8 cellular contexts compared by ENCODE assay signal in genomic region chr19:11597202-11598102, GRCh38. TPM values are rescaled to one million over a fixed set of nuclear protein-coding genes. Genes with fewer than 3 reads are reported as not detected.
DNase-seq lines count a peak whose midpoint lies in the region; FAIRE-seq and TF ChIP-seq lines count a peak whose summit lies in the region.

ZNF627 (plus strand) TSS chr19:11597483; CDS start chr19:11597628, 145 bp downstream.

- FAIRE-seq in H54 (lab: Jason Lieb, UNC) = peak; percentile 96

- H3K4me2 ChIP-seq in Loucy (ENCODE audit: low read depth, low read length, poor library complexity, severe bottlenecking) = peak within 1 kb of the TSS; percentile 95
- H3K4me2 ChIP-seq in neural cell (ENCODE audit: low read length) = peak within 1 kb of the TSS; percentile 79

- H3K9ac ChIP-seq in ES-I3 (ENCODE audit: low read depth, low read length) (peak within 1 kb of the TSS; percentile 95), Loucy (ENCODE audit: low read depth, low read length, poor library complexity, severe bottlenecking) (peak within 1 kb of the TSS; percentile 91), neural cell (ENCODE audit: low read length) (peak within 1 kb of the TSS; percentile 100)

- H3K27ac ChIP-seq in neural cell (ENCODE audit: low read length) (peak within 1 kb of the TSS; percentile 99), stomach (peak within 1 kb of the TSS; percentile 85 to 92 (median 89))

- TF ChIP-seq RAD21 in neural cell (conservative IDR thresholded peaks at IDR 0.05) = peak; percentile 23

- peak; percentile 71 for TF ChIP-seq EP300 in neural cell (conservative IDR thresholded peaks at IDR 0.05; ENCODE audit: poor library complexity, severe bottlenecking)
- no peak for TF ChIP-seq EP300 in stomach (IDR thresholded peaks at IDR 0.05)

- peak; percentile 92 for TF ChIP-seq POLR2A in H54 (IDR thresholded peaks at IDR 0.05; ENCODE audit: low read depth, low read length)
- peak; percentile 96 for TF ChIP-seq POLR2A in Raji (IDR thresholded peaks at IDR 0.05; ENCODE audit: insufficient read depth, low read depth, low read length)
- peak in 2 of 4 donors; percentile 63 to 91 for TF ChIP-seq POLR2A in stomach (IDR thresholded peaks at IDR 0.05)

- H3K27me3 ChIP-seq in Loucy (ENCODE audit: insufficient read depth, low read length, poor library complexity, severe bottlenecking) = no peaks in the 10 kb centered on the region
- no peaks in the 10 kb centered on the region for H3K27me3 ChIP-seq in neural cell (ENCODE audit: insufficient read depth, low read depth, low read length)
- H3K27me3 ChIP-seq in stomach = no peaks in the 10 kb centered on the region

- H3K79me2 ChIP-seq in Loucy (ENCODE audit: insufficient read depth, low read length) (peaks cover 50% of the 10 kb centered on the region), neural cell (replicated peaks; ENCODE audit: insufficient read depth, low read length) (peaks cover 46% of the 10 kb centered on the region)

- H3F3A ChIP-seq in Loucy (ENCODE audit: low read depth) (no peaks in the 10 kb centered on the region), neural cell (ENCODE audit: insufficient read depth, low read length, poor library complexity, severe bottlenecking) (no peaks in the 10 kb centered on the region)

- WGBS in stomach, 5 donors = 0 to 1% (median 0%) methylated on average over 35 to 67 of the region's 67 CpGs

- peak within 1 kb of the TSS; percentile 90 for H3K4me3 ChIP-seq in Loucy (ENCODE audit: low read length, poor library complexity, severe bottlenecking)
- H3K4me3 ChIP-seq in fibroblast of villous mesenchyme (ENCODE audit: low read depth, low read length) = peak within 1 kb of the TSS; percentile 95
- peak within 1 kb of the TSS; percentile 94 for H3K4me3 ChIP-seq in neural cell (ENCODE audit: low read length)
- peak within 1 kb of the TSS; percentile 78 to 93 (median 91) for H3K4me3 ChIP-seq in stomach

- no peak; the same call in 1 of the 2 replicates for TF ChIP-seq CTCF in Loucy (conservative IDR thresholded peaks at IDR 0.05; ENCODE audit: low read length)
- TF ChIP-seq CTCF in fibroblast of villous mesenchyme (IDR thresholded peaks at IDR 0.05; ENCODE audit: insufficient read depth, low read depth, low read length) = peak; percentile 13
- TF ChIP-seq CTCF in neural cell (IDR thresholded peaks at IDR 0.05; ENCODE audit: poor library complexity, severe bottlenecking) = peak; percentile 39
- TF ChIP-seq CTCF in stomach (IDR thresholded peaks at IDR 0.05) = peak in 4 of 7 experiments; percentile 17 to 53 (median 28)

- intact Hi-C loops in stomach (cut with DNase I; ENCODE audit: low total_unique reads) = no loop called here

- H2AFZ ChIP-seq in Loucy (ENCODE audit: low read length) (peak within 1 kb of the TSS; percentile 85), neural cell (ENCODE audit: low read depth, low read length) (peak within 1 kb of the TSS; percentile 76)

- no peaks in the 10 kb centered on the region for H3K9me3 ChIP-seq in ES-I3 (ENCODE audit: control insufficient read depth, insufficient read depth, low read length)
- H3K9me3 ChIP-seq in Loucy (ENCODE audit: insufficient read depth, low read depth, low read length) = no peaks in the 10 kb centered on the region
- H3K9me3 ChIP-seq in neural cell (ENCODE audit: low read length) = no peaks in the 10 kb centered on the region
- no peaks in the 10 kb centered on the region for H3K9me3 ChIP-seq in stomach

- H3K4me1 ChIP-seq in ES-I3 (ENCODE audit: insufficient read depth, low read length) (no peaks in the 10 kb centered on the region), Loucy (ENCODE audit: insufficient read depth, low read length, poor library complexity, severe bottlenecking) (peaks cover 39% of the 10 kb centered on the region), stomach (peaks cover 12 to 37% (median 19%) of the 10 kb centered on the region in 4 donors)

- DNase-seq in H54 (ENCODE audit: insufficient read length, low spot score) (peak; percentile 96), activated gamma-delta T cell (lab: John Stamatoyannopoulos, UW) (peak; percentile 80), fibroblast of villous mesenchyme (ENCODE audit: low read depth) (peak; percentile 99), stomach (peak; percentile 100)

- H4K20me1 ChIP-seq in Loucy (ENCODE audit: insufficient read depth, low read length, poor library complexity, severe bottlenecking) (peaks cover 44% of the 10 kb centered on the region), neural cell (ENCODE audit: insufficient read depth) (no peaks in the 10 kb centered on the region)

- H3K36me3 ChIP-seq in ES-I3 (ENCODE audit: insufficient read depth, low read length) (peaks cover 9% of the 10 kb centered on the region; the same call in 1 of the 2 replicates), Loucy (ENCODE audit: insufficient read depth, low read length) (no peaks in the 10 kb centered on the region), neural cell (ENCODE audit: insufficient read depth, low read length) (peaks cover 9% of the 10 kb centered on the region), stomach (no peaks in the 10 kb centered on the region)

- H3K9me2 ChIP-seq in Loucy (replicated peaks; ENCODE audit: low read depth, low read length) (no peaks in the 10 kb centered on the region), neural cell (ENCODE audit: insufficient read depth, low read length) (no peaks in the 10 kb centered on the region)

TF ChIP-seq in neural cell, 6 proteins besides CTCF, POLR2A, EP300 and RAD21:
- TF ChIP-seq EZH2 (IDR thresholded peaks at IDR 0.05; ENCODE audit: borderline replicate concordance, insufficient read depth, low read length, poor library complexity, severe bottlenecking) (no peak), MXI1 (conservative IDR thresholded peaks at IDR 0.05; ENCODE audit: poor library complexity, severe bottlenecking) (peak; percentile 70), TAF1 (IDR thresholded peaks at IDR 0.05; ENCODE audit: low read depth) (peak; percentile 80), POLR2AphosphoS5 (IDR thresholded peaks at IDR 0.05) (peak; percentile 99), SMC3 (conservative IDR thresholded peaks at IDR 0.05; ENCODE audit: poor library complexity) (peak; percentile 55)
- TF ChIP-seq, protein P1, sequence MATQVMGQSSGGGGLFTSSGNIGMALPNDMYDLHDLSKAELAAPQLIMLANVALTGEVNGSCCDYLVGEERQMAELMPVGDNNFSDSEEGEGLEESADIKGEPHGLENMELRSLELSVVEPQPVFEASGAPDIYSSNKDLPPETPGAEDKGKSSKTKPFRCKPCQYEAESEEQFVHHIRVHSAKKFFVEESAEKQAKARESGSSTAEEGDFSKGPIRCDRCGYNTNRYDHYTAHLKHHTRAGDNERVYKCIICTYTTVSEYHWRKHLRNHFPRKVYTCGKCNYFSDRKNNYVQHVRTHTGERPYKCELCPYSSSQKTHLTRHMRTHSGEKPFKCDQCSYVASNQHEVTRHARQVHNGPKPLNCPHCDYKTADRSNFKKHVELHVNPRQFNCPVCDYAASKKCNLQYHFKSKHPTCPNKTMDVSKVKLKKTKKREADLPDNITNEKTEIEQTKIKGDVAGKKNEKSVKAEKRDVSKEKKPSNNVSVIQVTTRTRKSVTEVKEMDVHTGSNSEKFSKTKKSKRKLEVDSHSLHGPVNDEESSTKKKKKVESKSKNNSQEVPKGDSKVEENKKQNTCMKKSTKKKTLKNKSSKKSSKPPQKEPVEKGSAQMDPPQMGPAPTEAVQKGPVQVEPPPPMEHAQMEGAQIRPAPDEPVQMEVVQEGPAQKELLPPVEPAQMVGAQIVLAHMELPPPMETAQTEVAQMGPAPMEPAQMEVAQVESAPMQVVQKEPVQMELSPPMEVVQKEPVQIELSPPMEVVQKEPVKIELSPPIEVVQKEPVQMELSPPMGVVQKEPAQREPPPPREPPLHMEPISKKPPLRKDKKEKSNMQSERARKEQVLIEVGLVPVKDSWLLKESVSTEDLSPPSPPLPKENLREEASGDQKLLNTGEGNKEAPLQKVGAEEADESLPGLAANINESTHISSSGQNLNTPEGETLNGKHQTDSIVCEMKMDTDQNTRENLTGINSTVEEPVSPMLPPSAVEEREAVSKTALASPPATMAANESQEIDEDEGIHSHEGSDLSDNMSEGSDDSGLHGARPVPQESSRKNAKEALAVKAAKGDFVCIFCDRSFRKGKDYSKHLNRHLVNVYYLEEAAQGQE (IDR thresholded peaks at IDR 0.05; ENCODE audit: borderline replicate concordance) = peak; percentile 93

RNA-seq across cellular contexts. Expression of gene ZNF627, which starts in this region (rescaled TPM):
- total RNA-seq in fibroblast of villous mesenchyme (16.8 and 19.0 TPM in 2 replicates), stomach (10 to 100 TPM in 2 of 5 donors, 1 to 10 TPM in 2, not detected in 1; 1.4 to 21.7 (median 10.7) TPM)
- polyA plus RNA-seq in neural cell (84.3 and 91.6 TPM in 2 replicates), stomach (1 to 10 TPM; 5.5 to 6.4 (median 6.3) TPM)
- 206 and 211 TPM in 2 replicates for polyA minus RNA-seq in neural cell

Comparison
In these comparisons a context has a peak if more than half of its experiments do, and no peak if none do; other contexts are left out.
1. Peak in every context shown above with its lines: DNase-seq, H3K4me3 ChIP-seq and H3K27ac ChIP-seq.
2. RNA of gene ZNF627 (polyA plus RNA-seq): 84.3 to 91.6 TPM in neural cell; 5.5 to 6.4 TPM in stomach; every median in the first group is over 10 times any median in the second.